In genomic region chr17:5694507-5694906, GRCh38 we compare ENCODE assay signal across 1 cellular context.
TF ChIP-seq lines count a peak whose summit lies in the region.

No MANE protein-coding gene starts in this region.

TF ChIP-seq in WTC11, 78 proteins besides CTCF, POLR2A, EP300 and RAD21 (continued from another document):
- no peak for TF ChIP-seq MLX (CRISPR knock-in tag; IDR thresholded peaks at IDR 0.05)
- no peak for TF ChIP-seq ATF6 (CRISPR knock-in tag; IDR thresholded peaks at IDR 0.05)
TF ChIP-seq in WTC11: peak in this region for 0.
